Comparison of ENCODE assay signal across 8 cellular contexts in the genomic region with DNA sequence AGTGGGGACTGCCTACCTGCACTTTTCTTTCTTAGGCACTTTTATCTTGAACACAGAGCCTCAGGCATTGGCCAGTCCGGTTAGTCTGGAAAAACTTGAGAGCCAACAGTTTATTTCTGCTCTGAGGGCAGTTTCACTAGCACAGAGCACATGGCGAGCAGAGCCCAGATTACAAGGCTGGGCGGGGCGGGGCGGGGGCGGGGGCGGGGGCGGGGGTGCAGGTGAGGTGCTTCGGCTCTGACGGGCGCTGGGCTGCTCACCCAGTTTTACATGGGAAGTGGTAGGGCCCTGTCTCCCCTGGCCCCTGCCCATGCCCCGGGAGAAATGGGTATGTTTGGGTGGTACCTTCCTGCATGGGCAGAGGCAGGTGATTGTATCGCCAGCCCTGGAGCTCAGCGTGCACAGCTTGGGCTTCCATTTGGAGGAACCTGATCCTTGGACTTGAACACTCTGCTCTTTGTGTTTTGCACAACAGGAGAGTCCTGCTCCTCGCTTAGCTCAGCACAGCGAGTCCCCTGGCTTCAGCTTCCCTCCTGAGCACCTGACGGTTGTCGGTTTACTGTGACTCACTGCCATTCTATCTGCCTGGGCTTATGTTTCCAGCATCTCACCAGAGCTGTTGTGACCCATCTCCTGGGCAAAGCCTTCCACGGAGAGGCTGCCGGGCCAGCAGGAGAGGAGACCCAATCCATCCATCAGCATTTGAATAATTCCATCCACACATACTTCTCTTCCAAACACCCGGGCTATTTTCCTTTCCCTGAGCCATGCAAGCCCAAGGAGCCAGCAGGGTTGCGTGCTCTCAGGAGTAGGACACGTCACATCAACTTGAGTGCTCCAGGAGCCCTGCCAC.
A peak's percentile ranks its signal among the peaks of the same experiment; 100 is the strongest.
DNase-seq lines count a peak whose midpoint lies in the region; ATAC-seq and TF ChIP-seq lines count a peak whose summit lies in the region.

No MANE protein-coding gene starts in this region.

- peak; percentile 64 for TF ChIP-seq POLR2A in GM19099 (IDR thresholded peaks at IDR 0.05; ENCODE audit: extremely low read depth, insufficient read length, low read depth)

- H3K36me3 Mint-ChIP-seq in stimulated activated naive B cell treated with anti-CD40 and anti-IgM and Interleukin-4, amounts not matched to agents 10 μg/mL and 1 μg/mL and 100 μg/mL, for 72 hours = peaks cover 0 to 4% of the 10 kb centered on the region in 2 donors

- peak overlapping the region; percentile 87 for H3K27ac ChIP-seq in KOPT-K1 (ENCODE audit: low read depth, low read length, poor library complexity, severe bottlenecking)

- DNase-seq in AG08396 (ENCODE audit: low spot score) (peak; percentile 73), cerebellum (ENCODE audit: low spot score) (peak; percentile 61), mucosa of gallbladder (ENCODE audit: low spot score) (peak; percentile 67), NCI-H1105 treated with DMSO at 0.1 percent for 48 hours (lab: John Stamatoyannopoulos, UW) (no peak)
- peak; percentile 36 for DNase-seq in activated CD4-positive, CD25-positive, alpha-beta regulatory T cell treated with anti-CD3 and anti-CD28 coated beads, Interleukin-2, amount 50 U/mL, for 16 hours (ENCODE audit: low read depth, low spot score)
- DNase-seq in stimulated activated naive B cell treated with anti-CD40 and anti-IgM and Interleukin-4, amounts not matched to agents 10 μg/mL and 1 μg/mL and 100 μg/mL, for 72 hours = peak; percentile 47

- peak overlapping the region; percentile 79 to 81 for H3K4me3 Mint-ChIP-seq in stimulated activated naive B cell treated with anti-CD40 and anti-IgM and Interleukin-4, amounts not matched to agents 10 μg/mL and 1 μg/mL and 100 μg/mL, for 72 hours

- no peaks in the 10 kb centered on the region for H3K9me3 Mint-ChIP-seq in stimulated activated naive B cell treated with anti-CD40 and anti-IgM and Interleukin-4, amounts not matched to agents 10 μg/mL and 1 μg/mL and 100 μg/mL, for 72 hours

- peaks cover 50 to 52% of the 10 kb centered on the region in 2 donors for H3K4me1 Mint-ChIP-seq in stimulated activated naive B cell treated with anti-CD40 and anti-IgM and Interleukin-4, amounts not matched to agents 10 μg/mL and 1 μg/mL and 100 μg/mL, for 72 hours

- no peaks in the 10 kb centered on the region for H3K27me3 Mint-ChIP-seq in stimulated activated naive B cell treated with anti-CD40 and anti-IgM and Interleukin-4, amounts not matched to agents 10 μg/mL and 1 μg/mL and 100 μg/mL, for 72 hours

- no peaks in the 10 kb centered on the region for H3K36me3 ChIP-seq in KOPT-K1 (ENCODE audit: insufficient read depth, low read length)

- ATAC-seq in stimulated activated naive B cell treated with anti-CD40 and anti-IgM and Interleukin-4, amounts not matched to agents 10 μg/mL and 1 μg/mL and 100 μg/mL, for 72 hours (replicated peaks) = peak; percentile 31 to 33

- no peaks in the 10 kb centered on the region for H3K9me3 ChIP-seq in KOPT-K1 (ENCODE audit: insufficient read depth, low read length, poor library complexity, severe bottlenecking)

- peak overlapping the region; percentile 98 for H3K27ac Mint-ChIP-seq in stimulated activated naive B cell treated with anti-CD40 and anti-IgM and Interleukin-4, amounts not matched to agents 10 μg/mL and 1 μg/mL and 100 μg/mL, for 72 hours
